In the genomic region with DNA sequence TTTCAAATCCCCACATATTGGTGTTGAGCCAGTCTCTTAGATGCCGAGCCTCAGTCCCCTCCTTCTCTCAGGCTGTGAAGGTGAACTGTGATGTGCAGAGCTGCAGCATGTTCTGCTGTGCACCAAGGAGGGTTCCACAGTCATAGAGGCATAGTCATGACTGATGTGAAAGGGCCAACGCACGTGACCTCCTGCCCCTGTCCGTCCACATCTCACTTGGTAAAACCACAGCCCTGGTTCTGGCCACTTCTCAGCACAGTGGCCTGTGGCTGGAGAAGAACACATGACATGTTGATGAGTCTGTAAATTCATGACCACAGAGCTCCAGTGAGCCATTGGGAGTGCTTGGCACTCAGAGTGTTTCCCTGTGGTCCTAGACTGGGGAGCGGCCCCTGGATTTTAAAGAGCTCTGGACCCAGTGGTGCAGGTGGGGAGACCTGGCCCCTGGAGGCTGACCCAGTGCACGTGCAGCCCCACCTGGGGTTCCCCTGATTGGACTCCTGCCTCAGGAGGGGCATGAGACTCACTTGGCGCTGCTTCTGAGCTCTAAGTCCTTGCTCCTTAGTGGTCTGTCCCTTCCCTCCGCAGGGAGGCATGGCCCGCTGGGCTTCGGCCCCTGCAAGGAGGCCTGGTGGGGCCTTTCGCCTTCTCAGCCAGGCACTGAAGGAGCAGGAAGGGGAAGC, we compare ENCODE assay signal across 1 cellular context.
TF ChIP-seq lines count a peak whose summit lies in the region.

No MANE protein-coding gene starts in this region.

TF ChIP-seq in IMR-90, 13 proteins besides CTCF, POLR2A, EP300 and RAD21:
- no peak for TF ChIP-seq FOS (IDR thresholded peaks at IDR 0.05; ENCODE audit: low read depth, low read length)
- no peak for TF ChIP-seq RFX5 (IDR thresholded peaks at IDR 0.05; ENCODE audit: low read depth, low read length)
- TF ChIP-seq MXI1 (IDR thresholded peaks at IDR 0.05; ENCODE audit: borderline replicate concordance, low read depth, low read length): no peak
- no peak for TF ChIP-seq MAFK (IDR thresholded peaks at IDR 0.05; ENCODE audit: low read depth, low read length)
- TF ChIP-seq NFE2L2 (IDR thresholded peaks at IDR 0.05; ENCODE audit: low read depth, low read length): no peak
- no peak for TF ChIP-seq CHD1 (IDR thresholded peaks at IDR 0.05; ENCODE audit: low read depth, low read length)
- TF ChIP-seq, protein P1, sequence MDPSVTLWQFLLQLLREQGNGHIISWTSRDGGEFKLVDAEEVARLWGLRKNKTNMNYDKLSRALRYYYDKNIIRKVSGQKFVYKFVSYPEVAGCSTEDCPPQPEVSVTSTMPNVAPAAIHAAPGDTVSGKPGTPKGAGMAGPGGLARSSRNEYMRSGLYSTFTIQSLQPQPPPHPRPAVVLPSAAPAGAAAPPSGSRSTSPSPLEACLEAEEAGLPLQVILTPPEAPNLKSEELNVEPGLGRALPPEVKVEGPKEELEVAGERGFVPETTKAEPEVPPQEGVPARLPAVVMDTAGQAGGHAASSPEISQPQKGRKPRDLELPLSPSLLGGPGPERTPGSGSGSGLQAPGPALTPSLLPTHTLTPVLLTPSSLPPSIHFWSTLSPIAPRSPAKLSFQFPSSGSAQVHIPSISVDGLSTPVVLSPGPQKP (IDR thresholded peaks at IDR 0.05; ENCODE audit: borderline replicate concordance, low read depth, low read length): no peak
- no peak for TF ChIP-seq RCOR1 (IDR thresholded peaks at IDR 0.05; ENCODE audit: insufficient replicate concordance, low read length)
- no peak for TF ChIP-seq CEBPB (IDR thresholded peaks at IDR 0.05; ENCODE audit: low read depth, low read length)
- no peak for TF ChIP-seq SMC3 (IDR thresholded peaks at IDR 0.05; ENCODE audit: low read depth, low read length)
